ENCODE assay signal across 1 cellular context in the genomic region with DNA sequence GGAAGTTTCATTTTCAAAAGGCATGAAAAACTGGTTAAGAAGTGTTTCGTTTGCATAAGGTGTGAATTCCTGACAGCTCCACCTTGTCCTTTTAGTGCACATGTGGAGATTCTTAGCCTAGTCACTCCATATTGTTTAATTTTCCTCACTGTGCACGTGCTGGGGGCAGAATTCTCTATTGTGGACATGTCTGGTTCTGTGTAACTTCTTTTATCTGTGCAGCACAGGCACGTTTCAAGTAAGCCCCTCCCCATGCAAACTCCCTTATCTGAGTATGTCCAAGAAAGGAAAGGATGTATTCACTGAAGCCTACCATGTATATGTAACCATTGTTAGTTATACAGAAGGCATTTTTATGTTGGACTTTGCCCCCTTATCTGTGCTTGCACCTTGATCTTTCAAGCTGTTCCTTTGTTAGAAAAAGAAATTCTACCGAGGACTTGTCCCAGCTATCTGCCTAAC.
TF ChIP-seq lines count a peak whose summit lies in the region.

No MANE protein-coding gene starts in this region.

TF ChIP-seq in K562, 482 proteins besides CTCF, POLR2A, EP300 and RAD21 (continued from another document and continues in another):
- TF ChIP-seq, protein P1, sequence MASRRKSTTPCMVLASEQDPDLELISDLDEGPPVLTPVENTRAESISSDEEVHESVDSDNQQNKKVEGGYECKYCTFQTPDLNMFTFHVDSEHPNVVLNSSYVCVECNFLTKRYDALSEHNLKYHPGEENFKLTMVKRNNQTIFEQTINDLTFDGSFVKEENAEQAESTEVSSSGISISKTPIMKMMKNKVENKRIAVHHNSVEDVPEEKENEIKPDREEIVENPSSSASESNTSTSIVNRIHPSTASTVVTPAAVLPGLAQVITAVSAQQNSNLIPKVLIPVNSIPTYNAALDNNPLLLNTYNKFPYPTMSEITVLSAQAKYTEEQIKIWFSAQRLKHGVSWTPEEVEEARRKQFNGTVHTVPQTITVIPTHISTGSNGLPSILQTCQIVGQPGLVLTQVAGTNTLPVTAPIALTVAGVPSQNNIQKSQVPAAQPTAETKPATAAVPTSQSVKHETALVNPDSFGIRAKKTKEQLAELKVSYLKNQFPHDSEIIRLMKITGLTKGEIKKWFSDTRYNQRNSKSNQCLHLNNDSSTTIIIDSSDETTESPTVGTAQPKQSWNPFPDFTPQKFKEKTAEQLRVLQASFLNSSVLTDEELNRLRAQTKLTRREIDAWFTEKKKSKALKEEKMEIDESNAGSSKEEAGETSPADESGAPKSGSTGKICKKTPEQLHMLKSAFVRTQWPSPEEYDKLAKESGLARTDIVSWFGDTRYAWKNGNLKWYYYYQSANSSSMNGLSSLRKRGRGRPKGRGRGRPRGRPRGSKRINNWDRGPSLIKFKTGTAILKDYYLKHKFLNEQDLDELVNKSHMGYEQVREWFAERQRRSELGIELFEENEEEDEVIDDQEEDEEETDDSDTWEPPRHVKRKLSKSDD (conservative IDR thresholded peaks at IDR 0.05; ENCODE audit: low read length): no peak
- TF ChIP-seq HDAC6 (IDR thresholded peaks at IDR 0.05; ENCODE audit: low read depth, low read length) (no peak), ESRRB (CRISPR knock-in tag; IDR thresholded peaks at IDR 0.05; ENCODE audit: borderline replicate concordance) (no peak), GTF2F1 (IDR thresholded peaks at IDR 0.05; ENCODE audit: low read depth, low read length) (no peak), GABPB2 (CRISPR knock-in tag; conservative IDR thresholded peaks at IDR 0.05) (no peak), ARID1B (IDR thresholded peaks at IDR 0.05) (peak; percentile 93), MEF2A (IDR thresholded peaks at IDR 0.05; ENCODE audit: control insufficient read depth, low read depth, low read length) (no peak), BRD9 (IDR thresholded peaks at IDR 0.05; ENCODE audit: low read depth, partially characterized antibody) (no peak), HNRNPK (IDR thresholded peaks at IDR 0.05; ENCODE audit: low read depth, low read length, poor library complexity, severe bottlenecking) (no peak), TBL1XR1 (IDR thresholded peaks at IDR 0.05; ENCODE audit: low read length in 2 of 2) (no peak), XRCC5 (IDR thresholded peaks at IDR 0.05; ENCODE audit: low read depth, low read length) (no peak), KLF6 (CRISPR knock-in tag; IDR thresholded peaks at IDR 0.05; ENCODE audit: borderline replicate concordance) (no peak), CAMTA2 (CRISPR knock-in tag; conservative IDR thresholded peaks at IDR 0.05) (no peak), JUND (IDR thresholded peaks at IDR 0.05; ENCODE audit: borderline replicate concordance, low read depth, low read length) (no peak), JUND (tag; IDR thresholded peaks at IDR 0.05; ENCODE audit: borderline replicate concordance, low read depth, low read length) (0 out of 3 replicates have a peak, but pooled peaks have one; percentile 16), ZC3H8 (IDR thresholded peaks at IDR 0.05) (no peak), MYNN (IDR thresholded peaks at IDR 0.05) (no peak), MYNN (CRISPR knock-in tag; IDR thresholded peaks at IDR 0.05) (no peak), TBP (optimal IDR thresholded peaks at IDR 0.05; ENCODE audit: low read depth, low read length) (no peak), ZFP1 (CRISPR knock-in tag; IDR thresholded peaks at IDR 0.05) (no peak), POLR3G (IDR thresholded peaks at IDR 0.05; ENCODE audit: extremely low read depth, insufficient read length, insufficient replicate concordance) (no peak), CBFA2T3 (IDR thresholded peaks at IDR 0.05) (peak; percentile 97)
- TF ChIP-seq, protein P2, sequence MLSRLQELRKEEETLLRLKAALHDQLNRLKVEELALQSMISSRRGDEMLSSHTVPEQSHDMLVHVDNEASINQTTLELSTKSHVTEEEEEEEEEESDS (CRISPR knock-in tag; IDR thresholded peaks at IDR 0.05): no peak
- TF ChIP-seq, protein P3, sequence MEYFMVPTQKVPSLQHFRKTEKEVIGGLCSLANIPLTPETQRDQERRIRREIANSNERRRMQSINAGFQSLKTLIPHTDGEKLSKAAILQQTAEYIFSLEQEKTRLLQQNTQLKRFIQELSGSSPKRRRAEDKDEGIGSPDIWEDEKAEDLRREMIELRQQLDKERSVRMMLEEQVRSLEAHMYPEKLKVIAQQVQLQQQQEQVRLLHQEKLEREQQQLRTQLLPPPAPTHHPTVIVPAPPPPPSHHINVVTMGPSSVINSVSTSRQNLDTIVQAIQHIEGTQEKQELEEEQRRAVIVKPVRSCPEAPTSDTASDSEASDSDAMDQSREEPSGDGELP (CRISPR knock-in tag; IDR thresholded peaks at IDR 0.05; ENCODE audit: borderline replicate concordance): no peak
- TF ChIP-seq, protein P4, sequence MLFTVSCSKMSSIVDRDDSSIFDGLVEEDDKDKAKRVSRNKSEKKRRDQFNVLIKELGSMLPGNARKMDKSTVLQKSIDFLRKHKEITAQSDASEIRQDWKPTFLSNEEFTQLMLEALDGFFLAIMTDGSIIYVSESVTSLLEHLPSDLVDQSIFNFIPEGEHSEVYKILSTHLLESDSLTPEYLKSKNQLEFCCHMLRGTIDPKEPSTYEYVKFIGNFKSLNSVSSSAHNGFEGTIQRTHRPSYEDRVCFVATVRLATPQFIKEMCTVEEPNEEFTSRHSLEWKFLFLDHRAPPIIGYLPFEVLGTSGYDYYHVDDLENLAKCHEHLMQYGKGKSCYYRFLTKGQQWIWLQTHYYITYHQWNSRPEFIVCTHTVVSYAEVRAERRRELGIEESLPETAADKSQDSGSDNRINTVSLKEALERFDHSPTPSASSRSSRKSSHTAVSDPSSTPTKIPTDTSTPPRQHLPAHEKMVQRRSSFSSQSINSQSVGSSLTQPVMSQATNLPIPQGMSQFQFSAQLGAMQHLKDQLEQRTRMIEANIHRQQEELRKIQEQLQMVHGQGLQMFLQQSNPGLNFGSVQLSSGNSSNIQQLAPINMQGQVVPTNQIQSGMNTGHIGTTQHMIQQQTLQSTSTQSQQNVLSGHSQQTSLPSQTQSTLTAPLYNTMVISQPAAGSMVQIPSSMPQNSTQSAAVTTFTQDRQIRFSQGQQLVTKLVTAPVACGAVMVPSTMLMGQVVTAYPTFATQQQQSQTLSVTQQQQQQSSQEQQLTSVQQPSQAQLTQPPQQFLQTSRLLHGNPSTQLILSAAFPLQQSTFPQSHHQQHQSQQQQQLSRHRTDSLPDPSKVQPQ (CRISPR knock-in tag; IDR thresholded peaks at IDR 0.05; ENCODE audit: borderline replicate concordance): no peak
- TF ChIP-seq, protein P5, sequence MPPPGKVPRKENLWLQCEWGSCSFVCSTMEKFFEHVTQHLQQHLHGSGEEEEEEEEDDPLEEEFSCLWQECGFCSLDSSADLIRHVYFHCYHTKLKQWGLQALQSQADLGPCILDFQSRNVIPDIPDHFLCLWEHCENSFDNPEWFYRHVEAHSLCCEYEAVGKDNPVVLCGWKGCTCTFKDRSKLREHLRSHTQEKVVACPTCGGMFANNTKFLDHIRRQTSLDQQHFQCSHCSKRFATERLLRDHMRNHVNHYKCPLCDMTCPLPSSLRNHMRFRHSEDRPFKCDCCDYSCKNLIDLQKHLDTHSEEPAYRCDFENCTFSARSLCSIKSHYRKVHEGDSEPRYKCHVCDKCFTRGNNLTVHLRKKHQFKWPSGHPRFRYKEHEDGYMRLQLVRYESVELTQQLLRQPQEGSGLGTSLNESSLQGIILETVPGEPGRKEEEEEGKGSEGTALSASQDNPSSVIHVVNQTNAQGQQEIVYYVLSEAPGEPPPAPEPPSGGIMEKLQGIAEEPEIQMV (tag; conservative IDR thresholded peaks at IDR 0.05; ENCODE audit: low read depth): no peak
- TF ChIP-seq, protein P6, sequence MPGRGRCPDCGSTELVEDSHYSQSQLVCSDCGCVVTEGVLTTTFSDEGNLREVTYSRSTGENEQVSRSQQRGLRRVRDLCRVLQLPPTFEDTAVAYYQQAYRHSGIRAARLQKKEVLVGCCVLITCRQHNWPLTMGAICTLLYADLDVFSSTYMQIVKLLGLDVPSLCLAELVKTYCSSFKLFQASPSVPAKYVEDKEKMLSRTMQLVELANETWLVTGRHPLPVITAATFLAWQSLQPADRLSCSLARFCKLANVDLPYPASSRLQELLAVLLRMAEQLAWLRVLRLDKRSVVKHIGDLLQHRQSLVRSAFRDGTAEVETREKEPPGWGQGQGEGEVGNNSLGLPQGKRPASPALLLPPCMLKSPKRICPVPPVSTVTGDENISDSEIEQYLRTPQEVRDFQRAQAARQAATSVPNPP (IDR thresholded peaks at IDR 0.05; ENCODE audit: borderline replicate concordance, insufficient read depth, insufficient read length): no peak
- TF ChIP-seq, protein P7, sequence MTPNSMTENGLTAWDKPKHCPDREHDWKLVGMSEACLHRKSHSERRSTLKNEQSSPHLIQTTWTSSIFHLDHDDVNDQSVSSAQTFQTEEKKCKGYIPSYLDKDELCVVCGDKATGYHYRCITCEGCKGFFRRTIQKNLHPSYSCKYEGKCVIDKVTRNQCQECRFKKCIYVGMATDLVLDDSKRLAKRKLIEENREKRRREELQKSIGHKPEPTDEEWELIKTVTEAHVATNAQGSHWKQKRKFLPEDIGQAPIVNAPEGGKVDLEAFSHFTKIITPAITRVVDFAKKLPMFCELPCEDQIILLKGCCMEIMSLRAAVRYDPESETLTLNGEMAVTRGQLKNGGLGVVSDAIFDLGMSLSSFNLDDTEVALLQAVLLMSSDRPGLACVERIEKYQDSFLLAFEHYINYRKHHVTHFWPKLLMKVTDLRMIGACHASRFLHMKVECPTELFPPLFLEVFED (CRISPR knock-in tag; conservative IDR thresholded peaks at IDR 0.05): no peak
- TF ChIP-seq, protein P8, sequence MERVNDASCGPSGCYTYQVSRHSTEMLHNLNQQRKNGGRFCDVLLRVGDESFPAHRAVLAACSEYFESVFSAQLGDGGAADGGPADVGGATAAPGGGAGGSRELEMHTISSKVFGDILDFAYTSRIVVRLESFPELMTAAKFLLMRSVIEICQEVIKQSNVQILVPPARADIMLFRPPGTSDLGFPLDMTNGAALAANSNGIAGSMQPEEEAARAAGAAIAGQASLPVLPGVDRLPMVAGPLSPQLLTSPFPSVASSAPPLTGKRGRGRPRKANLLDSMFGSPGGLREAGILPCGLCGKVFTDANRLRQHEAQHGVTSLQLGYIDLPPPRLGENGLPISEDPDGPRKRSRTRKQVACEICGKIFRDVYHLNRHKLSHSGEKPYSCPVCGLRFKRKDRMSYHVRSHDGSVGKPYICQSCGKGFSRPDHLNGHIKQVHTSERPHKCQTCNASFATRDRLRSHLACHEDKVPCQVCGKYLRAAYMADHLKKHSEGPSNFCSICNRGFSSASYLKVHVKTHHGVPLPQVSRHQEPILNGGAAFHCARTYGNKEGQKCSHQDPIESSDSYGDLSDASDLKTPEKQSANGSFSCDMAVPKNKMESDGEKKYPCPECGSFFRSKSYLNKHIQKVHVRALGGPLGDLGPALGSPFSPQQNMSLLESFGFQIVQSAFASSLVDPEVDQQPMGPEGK (CRISPR knock-in tag; IDR thresholded peaks at IDR 0.05; ENCODE audit: borderline replicate concordance): no peak
- TF ChIP-seq, protein P9, sequence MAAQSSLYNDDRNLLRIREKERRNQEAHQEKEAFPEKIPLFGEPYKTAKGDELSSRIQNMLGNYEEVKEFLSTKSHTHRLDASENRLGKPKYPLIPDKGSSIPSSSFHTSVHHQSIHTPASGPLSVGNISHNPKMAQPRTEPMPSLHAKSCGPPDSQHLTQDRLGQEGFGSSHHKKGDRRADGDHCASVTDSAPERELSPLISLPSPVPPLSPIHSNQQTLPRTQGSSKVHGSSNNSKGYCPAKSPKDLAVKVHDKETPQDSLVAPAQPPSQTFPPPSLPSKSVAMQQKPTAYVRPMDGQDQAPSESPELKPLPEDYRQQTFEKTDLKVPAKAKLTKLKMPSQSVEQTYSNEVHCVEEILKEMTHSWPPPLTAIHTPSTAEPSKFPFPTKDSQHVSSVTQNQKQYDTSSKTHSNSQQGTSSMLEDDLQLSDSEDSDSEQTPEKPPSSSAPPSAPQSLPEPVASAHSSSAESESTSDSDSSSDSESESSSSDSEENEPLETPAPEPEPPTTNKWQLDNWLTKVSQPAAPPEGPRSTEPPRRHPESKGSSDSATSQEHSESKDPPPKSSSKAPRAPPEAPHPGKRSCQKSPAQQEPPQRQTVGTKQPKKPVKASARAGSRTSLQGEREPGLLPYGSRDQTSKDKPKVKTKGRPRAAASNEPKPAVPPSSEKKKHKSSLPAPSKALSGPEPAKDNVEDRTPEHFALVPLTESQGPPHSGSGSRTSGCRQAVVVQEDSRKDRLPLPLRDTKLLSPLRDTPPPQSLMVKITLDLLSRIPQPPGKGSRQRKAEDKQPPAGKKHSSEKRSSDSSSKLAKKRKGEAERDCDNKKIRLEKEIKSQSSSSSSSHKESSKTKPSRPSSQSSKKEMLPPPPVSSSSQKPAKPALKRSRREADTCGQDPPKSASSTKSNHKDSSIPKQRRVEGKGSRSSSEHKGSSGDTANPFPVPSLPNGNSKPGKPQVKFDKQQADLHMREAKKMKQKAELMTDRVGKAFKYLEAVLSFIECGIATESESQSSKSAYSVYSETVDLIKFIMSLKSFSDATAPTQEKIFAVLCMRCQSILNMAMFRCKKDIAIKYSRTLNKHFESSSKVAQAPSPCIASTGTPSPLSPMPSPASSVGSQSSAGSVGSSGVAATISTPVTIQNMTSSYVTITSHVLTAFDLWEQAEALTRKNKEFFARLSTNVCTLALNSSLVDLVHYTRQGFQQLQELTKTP (IDR thresholded peaks at IDR 0.05; ENCODE audit: low read depth in 1 of 2, partially characterized antibody in 2 of 2): peak in 1 of 2 experiments; percentile 23
- TF ChIP-seq, protein P10, sequence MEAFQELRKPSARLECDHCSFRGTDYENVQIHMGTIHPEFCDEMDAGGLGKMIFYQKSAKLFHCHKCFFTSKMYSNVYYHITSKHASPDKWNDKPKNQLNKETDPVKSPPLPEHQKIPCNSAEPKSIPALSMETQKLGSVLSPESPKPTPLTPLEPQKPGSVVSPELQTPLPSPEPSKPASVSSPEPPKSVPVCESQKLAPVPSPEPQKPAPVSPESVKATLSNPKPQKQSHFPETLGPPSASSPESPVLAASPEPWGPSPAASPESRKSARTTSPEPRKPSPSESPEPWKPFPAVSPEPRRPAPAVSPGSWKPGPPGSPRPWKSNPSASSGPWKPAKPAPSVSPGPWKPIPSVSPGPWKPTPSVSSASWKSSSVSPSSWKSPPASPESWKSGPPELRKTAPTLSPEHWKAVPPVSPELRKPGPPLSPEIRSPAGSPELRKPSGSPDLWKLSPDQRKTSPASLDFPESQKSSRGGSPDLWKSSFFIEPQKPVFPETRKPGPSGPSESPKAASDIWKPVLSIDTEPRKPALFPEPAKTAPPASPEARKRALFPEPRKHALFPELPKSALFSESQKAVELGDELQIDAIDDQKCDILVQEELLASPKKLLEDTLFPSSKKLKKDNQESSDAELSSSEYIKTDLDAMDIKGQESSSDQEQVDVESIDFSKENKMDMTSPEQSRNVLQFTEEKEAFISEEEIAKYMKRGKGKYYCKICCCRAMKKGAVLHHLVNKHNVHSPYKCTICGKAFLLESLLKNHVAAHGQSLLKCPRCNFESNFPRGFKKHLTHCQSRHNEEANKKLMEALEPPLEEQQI (IDR thresholded peaks at IDR 0.05): peak; percentile 94
